ENCODE assay signal across 1 cellular context in the genomic region with DNA sequence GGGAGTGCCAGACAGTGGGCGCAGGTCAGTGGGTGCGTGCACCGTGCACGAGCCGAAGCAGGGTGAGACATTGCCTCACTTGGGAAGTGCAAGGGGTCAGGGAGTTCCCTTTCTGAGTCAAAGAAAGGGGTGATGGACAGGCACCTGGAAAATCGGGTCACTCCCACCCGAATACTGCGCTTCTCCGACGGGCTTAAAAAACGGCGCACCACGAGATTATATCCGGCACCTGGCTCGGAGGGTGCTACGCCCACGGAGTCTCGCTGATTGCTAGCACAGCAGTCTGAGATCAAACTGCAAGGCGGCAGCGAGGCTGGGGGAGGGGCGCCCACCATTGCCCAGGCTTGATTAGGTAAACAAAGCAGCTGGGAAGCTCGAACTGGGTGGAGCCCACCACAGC.
TF ChIP-seq lines count a peak whose summit lies in the region.

No MANE protein-coding gene starts in this region.

TF ChIP-seq in HEK293, 187 proteins besides CTCF, POLR2A, EP300 and RAD21 (continued from another document):
- TF ChIP-seq, protein P1, sequence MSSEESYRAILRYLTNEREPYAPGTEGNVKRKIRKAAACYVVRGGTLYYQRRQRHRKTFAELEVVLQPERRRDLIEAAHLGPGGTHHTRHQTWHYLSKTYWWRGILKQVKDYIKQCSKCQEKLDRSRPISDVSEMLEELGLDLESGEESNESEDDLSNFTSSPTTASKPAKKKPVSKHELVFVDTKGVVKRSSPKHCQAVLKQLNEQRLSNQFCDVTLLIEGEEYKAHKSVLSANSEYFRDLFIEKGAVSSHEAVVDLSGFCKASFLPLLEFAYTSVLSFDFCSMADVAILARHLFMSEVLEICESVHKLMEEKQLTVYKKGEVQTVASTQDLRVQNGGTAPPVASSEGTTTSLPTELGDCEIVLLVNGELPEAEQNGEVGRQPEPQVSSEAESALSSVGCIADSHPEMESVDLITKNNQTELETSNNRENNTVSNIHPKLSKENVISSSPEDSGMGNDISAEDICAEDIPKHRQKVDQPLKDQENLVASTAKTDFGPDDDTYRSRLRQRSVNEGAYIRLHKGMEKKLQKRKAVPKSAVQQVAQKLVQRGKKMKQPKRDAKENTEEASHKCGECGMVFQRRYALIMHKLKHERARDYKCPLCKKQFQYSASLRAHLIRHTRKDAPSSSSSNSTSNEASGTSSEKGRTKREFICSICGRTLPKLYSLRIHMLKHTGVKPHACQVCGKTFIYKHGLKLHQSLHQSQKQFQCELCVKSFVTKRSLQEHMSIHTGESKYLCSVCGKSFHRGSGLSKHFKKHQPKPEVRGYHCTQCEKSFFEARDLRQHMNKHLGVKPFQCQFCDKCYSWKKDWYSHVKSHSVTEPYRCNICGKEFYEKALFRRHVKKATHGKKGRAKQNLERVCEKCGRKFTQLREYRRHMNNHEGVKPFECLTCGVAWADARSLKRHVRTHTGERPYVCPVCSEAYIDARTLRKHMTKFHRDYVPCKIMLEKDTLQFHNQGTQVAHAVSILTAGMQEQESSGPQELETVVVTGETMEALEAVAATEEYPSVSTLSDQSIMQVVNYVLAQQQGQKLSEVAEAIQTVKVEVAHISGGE (tag by site-specific recombination; conservative IDR thresholded peaks at IDR 0.05; ENCODE audit: low read depth) = peak; percentile 73
- peak; percentile 75 for TF ChIP-seq ZFHX2 (tag by site-specific recombination; conservative IDR thresholded peaks at IDR 0.05)
- TF ChIP-seq, protein P2, sequence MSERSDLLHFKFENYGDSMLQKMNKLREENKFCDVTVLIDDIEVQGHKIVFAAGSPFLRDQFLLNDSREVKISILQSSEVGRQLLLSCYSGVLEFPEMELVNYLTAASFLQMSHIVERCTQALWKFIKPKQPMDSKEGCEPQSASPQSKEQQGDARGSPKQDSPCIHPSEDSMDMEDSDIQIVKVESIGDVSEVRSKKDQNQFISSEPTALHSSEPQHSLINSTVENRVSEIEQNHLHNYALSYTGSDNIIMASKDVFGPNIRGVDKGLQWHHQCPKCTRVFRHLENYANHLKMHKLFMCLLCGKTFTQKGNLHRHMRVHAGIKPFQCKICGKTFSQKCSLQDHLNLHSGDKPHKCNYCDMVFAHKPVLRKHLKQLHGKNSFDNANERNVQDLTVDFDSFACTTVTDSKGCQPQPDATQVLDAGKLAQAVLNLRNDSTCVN (tag by site-specific recombination; optimal IDR thresholded peaks at IDR 0.05) = peak; percentile 46
- TF ChIP-seq ZBTB48 (tag by site-specific recombination; IDR thresholded peaks at IDR 0.05) = peak; percentile 49; the same call in 1 of the 2 replicates
- peak; percentile 45; the same call in 1 of the 2 replicates for TF ChIP-seq KLF1 (tag by site-specific recombination; IDR thresholded peaks at IDR 0.05)
- TF ChIP-seq ZBTB17 (tag by site-specific recombination; IDR thresholded peaks at IDR 0.05) = 0 out of 2 replicates have a peak, but pooled peaks have one; percentile 27
- TF ChIP-seq EGR2 (tag by site-specific recombination; IDR thresholded peaks at IDR 0.05; ENCODE audit: low read depth) = peak; percentile 91
